In the genomic region with DNA sequence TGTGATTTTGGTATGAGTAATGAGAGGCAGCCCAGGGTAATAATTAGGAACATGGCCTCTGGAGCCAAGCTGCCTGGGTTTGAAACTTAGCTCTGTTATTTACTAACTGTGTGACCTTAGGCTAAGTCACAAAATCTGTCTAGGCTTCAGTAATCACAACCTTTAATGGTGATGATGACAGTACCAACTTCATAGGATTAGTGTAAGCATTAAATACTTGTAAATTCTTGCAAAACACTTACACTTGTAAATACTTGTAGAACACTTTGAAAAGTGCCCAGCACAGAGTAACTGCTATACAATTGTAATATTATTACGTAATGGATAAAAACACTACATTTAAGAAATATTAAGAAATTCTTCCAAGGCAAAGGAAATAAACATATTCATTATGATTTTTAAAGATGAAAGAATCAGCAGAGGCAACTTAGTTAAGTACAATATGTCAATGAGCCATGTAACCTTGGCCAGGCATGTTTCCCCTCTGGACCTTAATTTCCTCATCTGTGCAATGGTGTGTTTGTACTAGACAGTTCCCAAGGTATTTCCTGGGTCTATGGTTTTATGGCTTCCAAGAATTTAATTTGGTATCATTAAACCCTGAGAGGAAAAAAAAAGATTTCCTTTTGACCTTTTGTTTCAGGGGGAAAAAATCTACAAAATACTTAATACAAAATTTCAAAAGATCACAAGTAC, we compare ENCODE assay signal across 27 cellular contexts.
"Had no signal": no experiment of that assay in that cellular context is flagged by ENCODE, and none has a peak within 500 bp of the region (broad histone marks: within the 10 kb centered on the region; RNA-seq: fewer than 3 reads in every experiment).

No MANE protein-coding gene starts in this region.

- H3K27me3 ChIP-seq: neutrophil, sigmoid colon, suprapubic skin, testis, tibial artery, transverse colon, upper lobe of right lung, uterus had no signal

- H3K36me3 ChIP-seq: neutrophil, sigmoid colon, suprapubic skin, tibial artery, transverse colon, upper lobe of right lung, uterus had no signal

- H3K9me3 ChIP-seq: neutrophil, psoas muscle, sigmoid colon, testis, tibial artery, transverse colon, upper lobe of right lung, uterus had no signal

- H3K4me3 ChIP-seq: psoas muscle, sigmoid colon, suprapubic skin, testis, tibial artery, transverse colon, upper lobe of right lung, uterus had no signal

- H2AFZ ChIP-seq: parathyroid adenoma had no signal

- FAIRE-seq: small intestine had no signal

- H3K79me2 ChIP-seq: parathyroid adenoma had no signal

- DNase-seq: naive B cell; naive thymus-derived CD8-positive, alpha-beta T cell; nephron progenitor cell; nucleus accumbens; psoas muscle; right cardiac atrium; sigmoid colon; small intestine; stimulated activated CD4-positive, alpha-beta T cell treated with anti-CD3 and anti-CD28 coated beads, Interleukin-15, amount 100 ng/mL, for 24 hours; stimulated activated CD4-positive, alpha-beta T cell treated with anti-CD3 and anti-CD28 coated beads, Interleukin-2, amount 100 ng/mL, for 24 hours; stimulated activated CD4-positive, alpha-beta T cell treated with anti-CD3 and anti-CD28 coated beads, Interleukin-2, amount 100 ng/mL, for 48 hours; stimulated activated CD4-positive, alpha-beta T cell treated with anti-CD3 and anti-CD28 coated beads, Interleukin-4, amount 100 ng/mL, for 4 hours; stimulated activated CD8-positive, alpha-beta memory T cell treated with anti-CD3 and anti-CD28 coated beads, Interleukin-4, amount 100 ng/mL, for 48 hours; stimulated activated naive CD4-positive, alpha-beta T cell; stimulated activated naive CD8-positive, alpha-beta T cell treated with anti-CD3 and anti-CD28 coated beads, Interleukin-15, amount 100 ng/mL, for 72 hours; stimulated activated naive CD8-positive, alpha-beta T cell treated with anti-CD3 and anti-CD28 coated beads, Interleukin-15, Interleukin-2, amounts not matched to agents 100 U/mL and 50 U/mL, for 24 hours; substantia nigra; testis; tibial artery; transverse colon; upper lobe of right lung; uterus had no signal

- H3K27ac ChIP-seq: neutrophil, parathyroid adenoma, psoas muscle, sigmoid colon, suprapubic skin, testis, tibial artery, transverse colon, upper lobe of right lung, uterus had no signal

- H3K4me1 ChIP-seq: parathyroid adenoma, psoas muscle, sigmoid colon, suprapubic skin, testis, tibial artery, transverse colon, upper lobe of right lung, uterus had no signal

- ATAC-seq: naive thymus-derived CD8-positive, alpha-beta T cell; natural killer cell treated with Interleukin-12 subunit alpha and Interleukin-12 subunit beta and Interleukin-15 and Interleukin-18, amount 100 ng/mL, for 72 hours; psoas muscle; right cardiac atrium; stimulated activated memory B cell treated with anti-CD40 and anti-IgM and Interleukin-4, amounts not matched to agents 10 μg/mL and 1 μg/mL and 100 μg/mL, for 72 hours; stimulated activated naive CD8-positive, alpha-beta T cell treated with anti-CD3 and anti-CD28 coated beads, Interleukin-15, amount 100 ng/mL, for 72 hours; stimulated activated naive CD8-positive, alpha-beta T cell treated with anti-CD3 and anti-CD28 coated beads, Interleukin-15, Interleukin-2, amounts not matched to agents 100 U/mL and 50 U/mL, for 24 hours; upper lobe of right lung had no signal

- H3K9ac ChIP-seq: parathyroid adenoma had no signal
